ENCODE assay signal across 8 cellular contexts in genomic region chr1:48775817-48776399, GRCh38. TPM values are rescaled to one million over a fixed set of nuclear protein-coding genes. Genes with fewer than 3 reads are reported as not detected.
DNase-seq lines count a peak whose midpoint lies in the region; ATAC-seq and TF ChIP-seq lines count a peak whose summit lies in the region.

No MANE protein-coding gene starts in this region.

- H3K27ac Mint-ChIP-seq in CD14-positive monocyte (peak overlapping the region in 2 of 7 donors; percentile 0 to 61), neural crest cell (ENCODE audit: unreplicated experiment) (peak overlapping the region; percentile 90)

- no peaks in the 10 kb centered on the region for H3K4me1 ChIP-seq in HUES64 (ENCODE audit: insufficient read depth, low read length)
- peaks cover 8% of the 10 kb centered on the region for H3K4me1 ChIP-seq in ectodermal cell (ENCODE audit: control insufficient read depth, insufficient read depth, low read length)

- no peak overlapping the region for H3K27ac ChIP-seq in HUES64 (ENCODE audit: low read depth, low read length)
- H3K27ac ChIP-seq in ectodermal cell (ENCODE audit: insufficient read depth, low read depth, low read length, poor library complexity, severe bottlenecking), result no peak overlapping the region

- WGBS in HUES64, result 6% methylated on average over 8 of the region's 8 CpGs
- 7 to 9% methylated on average over 8 of the region's 8 CpGs for WGBS in ectodermal cell, 2 experiments

- H3K36me3 Mint-ChIP-seq in CD14-positive monocyte (peaks cover 0 to 4% of the 10 kb centered on the region in 2 donors), neural crest cell (ENCODE audit: low read depth) (peaks cover 10% of the 10 kb centered on the region)

- H3K4me3 ChIP-seq in HUES64 (ENCODE audit: low read length) (peak overlapping the region; percentile 100), ectodermal cell (ENCODE audit: insufficient read depth, low read depth, low read length) (peak overlapping the region; percentile 72)

- H3K27me3 Mint-ChIP-seq in CD14-positive monocyte (ENCODE audit: low read depth in 3 of 3) (peaks cover 9 to 19% (median 11%) of the 10 kb centered on the region in 3 donors), neural crest cell (ENCODE audit: low read depth) (peaks cover 15% of the 10 kb centered on the region)

- H3K9me3 Mint-ChIP-seq in CD14-positive monocyte (peaks cover 0 to 2% (median 0%) of the 10 kb centered on the region in 7 donors), neural crest cell (no peaks in the 10 kb centered on the region)

- H3K27me3 ChIP-seq in HUES64 (ENCODE audit: insufficient read depth, low read length) (no peaks in the 10 kb centered on the region), ectodermal cell (ENCODE audit: control insufficient read depth, insufficient read depth, low read length, poor library complexity, severe bottlenecking) (no peaks in the 10 kb centered on the region)

- no peaks in the 10 kb centered on the region for H3K9me3 ChIP-seq in HUES64 (ENCODE audit: insufficient read depth, low read depth, low read length)
- H3K9me3 ChIP-seq in ectodermal cell (ENCODE audit: control insufficient read depth, low read length), result no peaks in the 10 kb centered on the region

- no peak for DNase-seq in CD14-positive monocyte (ENCODE audit: low spot score)
- DNase-seq in neural crest cell (ENCODE audit: low read depth, low spot score), result no peak
- DNase-seq in Kasumi-1 (lab: John Stamatoyannopoulos, UW), result no peak
- DNase-seq in NOMO-1 treated with DMSO at 0.1 percent for 48 hours (lab: John Stamatoyannopoulos, UW; ENCODE audit: unreplicated experiment), result no peak

- 0 out of 2 replicates have a peak overlapping the region, but pooled peaks have one; percentile 43 for H3K9ac ChIP-seq in HUES64 (ENCODE audit: low read depth, low read length)

- peak overlapping the region; percentile 76 to 87 for H3K4me3 Mint-ChIP-seq in CD14-positive monocyte
- H3K4me3 Mint-ChIP-seq in neural crest cell, result peak overlapping the region; percentile 95

- no peak for TF ChIP-seq CTCF in CD14-positive monocyte (IDR thresholded peaks at IDR 0.05)
- TF ChIP-seq CTCF in neural crest cell (conservative IDR thresholded peaks at IDR 0.05), result no peak

- ATAC-seq in HG03469 (IDR thresholded peaks at IDR 0.05; ENCODE audit: unreplicated experiment) (no peak), HG03175 (IDR thresholded peaks at IDR 0.05; ENCODE audit: unreplicated experiment) (no peak)

- H3K4me1 Mint-ChIP-seq in CD14-positive monocyte (peaks cover 31% of the 10 kb centered on the region), neural crest cell (peaks cover 19% of the 10 kb centered on the region)

- H3K36me3 ChIP-seq in HUES64 (ENCODE audit: insufficient read depth, low read length) (peaks cover 14% of the 10 kb centered on the region; the same call in 1 of the 2 replicates), ectodermal cell (ENCODE audit: control insufficient read depth, insufficient read depth, low read length) (no peaks in the 10 kb centered on the region)

- intact Hi-C loops in CD14-positive monocyte (cut with micrococcal nuclease), result no loop called here

RNA-seq across cellular contexts. Expression of gene BEND5, which starts 0.8 kb away (rescaled TPM):
- not detected for polyA plus RNA-seq in CD14-positive monocyte
- polyA plus RNA-seq in HUES64 (2013, experiment 1 of 2), result 8.4 TPM
- polyA plus RNA-seq in HUES64 (2013, experiment 2 of 2), result 17.8 TPM
- polyA plus RNA-seq in ectodermal cell (2013, experiment 1 of 4), result 19.3 TPM
- 17.8 TPM for polyA plus RNA-seq in ectodermal cell (2013, experiment 2 of 4)
- polyA plus RNA-seq in ectodermal cell (2013, experiment 3 of 4), result 19.8 TPM
- polyA plus RNA-seq in ectodermal cell (2013, experiment 4 of 4), result 23.3 TPM
- total RNA-seq in neural crest cell, result 18.0 and 18.2 TPM in 2 replicates
